Comparison of ENCODE assay signal across 1 cellular context in genomic region chr12:109863961-109864712, GRCh38.
TF ChIP-seq lines count a peak whose summit lies in the region.

No MANE protein-coding gene starts in this region.

TF ChIP-seq in HepG2, 621 proteins besides CTCF, POLR2A, EP300 and RAD21 (continued from another document and continues in another):
- peak; percentile 94 for TF ChIP-seq ZNF18 (CRISPR knock-in tag; IDR thresholded peaks at IDR 0.05; ENCODE audit: insufficient replicate concordance)
- TF ChIP-seq HIVEP1 (CRISPR knock-in tag; IDR thresholded peaks at IDR 0.05), result peak; percentile 44; the same call in 1 of the 2 replicates
- TF ChIP-seq BCL6 (CRISPR knock-in tag; IDR thresholded peaks at IDR 0.05), result peak; percentile 80
- TF ChIP-seq USF2 (IDR thresholded peaks at IDR 0.05; ENCODE audit: low read depth, low read length), result no peak
- peak; percentile 46; the same call in 1 of the 2 replicates for TF ChIP-seq USF2 (CRISPR knock-in tag; IDR thresholded peaks at IDR 0.05; ENCODE audit: borderline replicate concordance)
- peak; percentile 89 for TF ChIP-seq RCOR2 (CRISPR knock-in tag; IDR thresholded peaks at IDR 0.05)
- TF ChIP-seq ZFP91 (CRISPR knock-in tag; IDR thresholded peaks at IDR 0.05; ENCODE audit: borderline replicate concordance), result peak; percentile 92
- TF ChIP-seq SNAI1 (CRISPR knock-in tag; IDR thresholded peaks at IDR 0.05; ENCODE audit: borderline replicate concordance), result peak; percentile 69; the same call in 1 of the 2 replicates
- TF ChIP-seq HMG20B (CRISPR knock-in tag; conservative IDR thresholded peaks at IDR 0.05), result peak; percentile 86
- peak; percentile 68; the same call in 1 of the 2 replicates for TF ChIP-seq ATF3 (CRISPR knock-in tag; IDR thresholded peaks at IDR 0.05)
- TF ChIP-seq XRCC5 (optimal IDR thresholded peaks at IDR 0.05; ENCODE audit: low read length), result peak; percentile 41
- TF ChIP-seq ZNF792 (CRISPR knock-in tag; IDR thresholded peaks at IDR 0.05), result peak; percentile 58; the same call in 1 of the 2 replicates
- peak; percentile 35; the same call in 1 of the 2 replicates for TF ChIP-seq HMGXB3 (CRISPR knock-in tag; IDR thresholded peaks at IDR 0.05; ENCODE audit: borderline replicate concordance)
- peak; percentile 51; the same call in 1 of the 2 replicates for TF ChIP-seq SKIL (CRISPR knock-in tag; IDR thresholded peaks at IDR 0.05; ENCODE audit: borderline replicate concordance)
- TF ChIP-seq MAX (IDR thresholded peaks at IDR 0.05), result peak; percentile 75
- TF ChIP-seq PPARG (CRISPR knock-in tag; conservative IDR thresholded peaks at IDR 0.05), result peak; percentile 69
- 0 out of 2 replicates have a peak, but pooled peaks have one; percentile 41 for TF ChIP-seq ZBTB44 (CRISPR knock-in tag; IDR thresholded peaks at IDR 0.05)
- TF ChIP-seq ZNF839 (CRISPR knock-in tag; IDR thresholded peaks at IDR 0.05; ENCODE audit: borderline replicate concordance), result peak; percentile 82; the same call in 1 of the 2 replicates
- 0 out of 2 replicates have a peak, but pooled peaks have one; percentile 59 for TF ChIP-seq BORCS8-MEF2B (CRISPR knock-in tag; IDR thresholded peaks at IDR 0.05)
- peak; percentile 75 for TF ChIP-seq NFKBIZ (CRISPR knock-in tag; IDR thresholded peaks at IDR 0.05)
- TF ChIP-seq ZNF598 (CRISPR knock-in tag; IDR thresholded peaks at IDR 0.05; ENCODE audit: borderline replicate concordance), result 0 out of 2 replicates have a peak, but pooled peaks have one; percentile 51
- no peak for TF ChIP-seq ZNF746 (CRISPR knock-in tag; IDR thresholded peaks at IDR 0.05)
- TF ChIP-seq ZNF136 (CRISPR knock-in tag; IDR thresholded peaks at IDR 0.05; ENCODE audit: low read depth), result no peak
- TF ChIP-seq TCF7 (IDR thresholded peaks at IDR 0.05; ENCODE audit: low read depth), result peak; percentile 25; the same call in 1 of the 2 replicates
- peak; percentile 83; the same call in 1 of the 2 replicates for TF ChIP-seq TFAP4 (IDR thresholded peaks at IDR 0.05; ENCODE audit: borderline replicate concordance, low read depth)
- TF ChIP-seq CCDC6 (CRISPR knock-in tag; IDR thresholded peaks at IDR 0.05), result 0 out of 2 replicates have a peak, but pooled peaks have one; percentile 64
- TF ChIP-seq SATB2 (CRISPR knock-in tag; IDR thresholded peaks at IDR 0.05), result no peak
- TF ChIP-seq ZNF800 (CRISPR knock-in tag; IDR thresholded peaks at IDR 0.05), result 0 out of 2 replicates have a peak, but pooled peaks have one; percentile 53
- TF ChIP-seq MEF2D (CRISPR knock-in tag; IDR thresholded peaks at IDR 0.05), result peak; percentile 83
- TF ChIP-seq ARHGAP35 (CRISPR knock-in tag; IDR thresholded peaks at IDR 0.05; ENCODE audit: borderline replicate concordance), result no peak
- TF ChIP-seq TFDP2 (CRISPR knock-in tag; IDR thresholded peaks at IDR 0.05), result peak; percentile 30; the same call in 1 of the 2 replicates
- TF ChIP-seq ZNF264 (CRISPR knock-in tag; IDR thresholded peaks at IDR 0.05), result 0 out of 2 replicates have a peak, but pooled peaks have one; percentile 47
- no peak for TF ChIP-seq SUZ12 (IDR thresholded peaks at IDR 0.05; ENCODE audit: low read depth, low read length)
- TF ChIP-seq PTBP1 (IDR thresholded peaks at IDR 0.05; ENCODE audit: low read depth, low read length, poor library complexity, severe bottlenecking), result no peak
- TF ChIP-seq FOXO1 (CRISPR knock-in tag; IDR thresholded peaks at IDR 0.05), result peak; percentile 84
